Comparison of ENCODE assay signal across 8 cellular contexts in genomic region chr19:11137542-11138384, GRCh38. TPM values are rescaled to one million over a fixed set of nuclear protein-coding genes. Genes with fewer than 3 reads are reported as not detected.
DNase-seq lines count a peak whose midpoint lies in the region; ATAC-seq and TF ChIP-seq lines count a peak whose summit lies in the region.

No MANE protein-coding gene starts in this region.

- peak overlapping the region; percentile 82 for H3K4me2 ChIP-seq in parathyroid adenoma (ENCODE audit: low read length)

- no peak for TF ChIP-seq POLR2A in vagina (IDR thresholded peaks at IDR 0.05)

- DNase-seq in GF-D8 (lab: John Stamatoyannopoulos, UW) (peak; percentile 26), NCI-H1417 treated with DMSO at 0.1 percent for 48 hours (lab: John Stamatoyannopoulos, UW) (peak; percentile 31), T-helper 1 cell (peak; percentile 20 to 48 (median 39)), left ventricle myocardium inferior (peak; percentile 83), vagina (ENCODE audit: extremely low spot score in 2 of 2) (peak in 1 of 2 donors; percentile 96)

- H3K36me3 ChIP-seq in left ventricle myocardium inferior (no peaks in the 10 kb centered on the region), parathyroid adenoma (ENCODE audit: control insufficient read depth, insufficient read depth, low read length) (no peaks in the 10 kb centered on the region), vagina (peaks cover 0 to 7% of the 10 kb centered on the region in 2 donors)

- TF ChIP-seq CTCF in left ventricle myocardium inferior (IDR thresholded peaks at IDR 0.05; ENCODE audit: borderline replicate concordance) (peak; percentile 87), parathyroid adenoma (IDR thresholded peaks at IDR 0.05) (peak; percentile 85), vagina (IDR thresholded peaks at IDR 0.05) (peak; percentile 55 to 87 (median 76))

- no peak overlapping the region for H3K9ac ChIP-seq in parathyroid adenoma

- intact Hi-C loops in left ventricle myocardium inferior (cut with micrococcal nuclease), result loop anchor here (5.0 kb wide), 1 partner anchor 65 kb away; no protein-coding TSS in a partner anchor
- intact Hi-C loops in vagina (cut with DNase I), result loop anchor here (1.0 to 5.0 kb wide), 2 partner anchors 45 to 67 kb away; no protein-coding TSS in a partner anchor

- H3K27me3 ChIP-seq in left ventricle myocardium inferior (ENCODE audit: low read depth) (no peaks in the 10 kb centered on the region), parathyroid adenoma (ENCODE audit: control insufficient read depth, insufficient read depth, low read length) (no peaks in the 10 kb centered on the region), vagina (no peaks in the 10 kb centered on the region)

- no peaks in the 10 kb centered on the region for H3K79me2 ChIP-seq in parathyroid adenoma

- peak overlapping the region; percentile 90 for H3K27ac ChIP-seq in angular gyrus (ENCODE audit: low read depth, low read length)
- H3K27ac ChIP-seq in left ventricle myocardium inferior (replicated peaks), result peak overlapping the region; percentile 100
- H3K27ac ChIP-seq in parathyroid adenoma, result peak overlapping the region; percentile 2
- peak overlapping the region; percentile 94 for H3K27ac ChIP-seq in vagina

- peaks cover 57% of the 10 kb centered on the region for H3K4me1 ChIP-seq in left ventricle myocardium inferior
- peaks cover 12% of the 10 kb centered on the region for H3K4me1 ChIP-seq in parathyroid adenoma
- peaks cover 56% of the 10 kb centered on the region for H3K4me1 ChIP-seq in vagina

- ATAC-seq in HG03460 (IDR thresholded peaks at IDR 0.05; ENCODE audit: unreplicated experiment), result no peak

- H3K4me3 ChIP-seq in left ventricle myocardium inferior (peak overlapping the region; percentile 53), parathyroid adenoma (ENCODE audit: low read depth, low read length) (peak overlapping the region; percentile 18), vagina (peak overlapping the region; percentile 14 to 30)

- H3K9me3 ChIP-seq in left ventricle myocardium inferior (replicated peaks), result no peaks in the 10 kb centered on the region
- H3K9me3 ChIP-seq in parathyroid adenoma (ENCODE audit: control insufficient read depth, low read length), result no peaks in the 10 kb centered on the region
- H3K9me3 ChIP-seq in vagina, result no peaks in the 10 kb centered on the region

- peak overlapping the region; percentile 76 for H2AFZ ChIP-seq in parathyroid adenoma

RNA-seq across cellular contexts. Expression of gene SPC24, which starts 17.8 kb away (rescaled TPM):
- total RNA-seq in left ventricle myocardium inferior (3.9 TPM), vagina (2.7 TPM)

RNA-seq across cellular contexts. Expression of gene LDLR, which starts 48.5 kb away (rescaled TPM):
- total RNA-seq in left ventricle myocardium inferior, result 8.2 TPM
- total RNA-seq in vagina, result 135 TPM

RNA-seq across cellular contexts. Expression of gene KANK2, which starts 59.6 kb away (rescaled TPM):
- total RNA-seq in left ventricle myocardium inferior, result 326 TPM
- total RNA-seq in vagina, result 486 TPM

Comparison
In these comparisons a context has a peak if more than half of its experiments do, and no peak if none do; other contexts are left out.
1. H3K27ac ChIP-seq: peak in every context shown above with its lines; median percentile 100 in left ventricle myocardium inferior; 94 in vagina; 90 in angular gyrus; 2 in parathyroid adenoma.
2. RNA of gene LDLR, which starts 48.5 kb away (total RNA-seq): 135 TPM in vagina (single experiment); 8.2 TPM in left ventricle myocardium inferior (single experiment); every median in the first group is over 10 times any median in the second.
3. Peak in every context shown above with its lines, with median percentiles within 50 percentile points of each other: H3K4me3 ChIP-seq and CTCF ChIP-seq.